ENCODE assay signal across 28 cellular contexts in the genomic region with DNA sequence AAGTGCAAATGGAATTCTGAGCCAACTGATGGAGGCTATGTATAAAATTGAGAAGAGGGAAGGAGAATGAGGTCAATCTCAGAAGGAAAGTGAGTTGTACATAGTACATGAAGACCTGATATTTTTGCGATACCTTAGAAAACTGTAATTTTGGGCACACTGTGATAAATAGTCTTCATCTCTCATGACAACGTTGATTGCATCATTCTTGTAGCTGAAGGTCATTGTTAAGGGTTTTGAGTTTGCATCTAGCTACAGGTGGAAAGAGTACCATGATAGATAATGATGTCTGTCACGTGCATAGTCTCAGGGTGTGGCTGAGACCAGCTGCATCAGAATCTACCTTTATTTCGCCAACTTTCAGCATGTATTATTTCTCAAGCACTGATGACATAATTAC.
"Had no signal": no experiment of that assay in that cellular context is flagged by ENCODE, and none has a peak within 500 bp of the region (broad histone marks: within the 10 kb centered on the region; RNA-seq: fewer than 3 reads in every experiment).

No MANE protein-coding gene starts in this region.

- DNase-seq: colonic mucosa; cortex of kidney; effector CD8-positive, alpha-beta T cell; effector memory CD8-positive, alpha-beta T cell; erythroblast; esophagus squamous epithelium; foreskin fibroblast; foreskin melanocyte; gastrocnemius medialis; glutamatergic neuron; head of caudate nucleus; heart right ventricle; hippocampal formation; left cardiac atrium; left lung; left ventricle myocardium superior; lower lobe of right lung; mesenchymal stem cell; mucosa of descending colon; naive B cell had no signal

- H3K4me1 Mint-ChIP-seq: endodermal cell, naive B cell had no signal

- H3K4me3 ChIP-seq: colonic mucosa, esophagus squamous epithelium, gastrocnemius medialis, heart right ventricle, left lung, lower lobe of right lung, mucosa of descending colon had no signal

- H3K27ac Mint-ChIP-seq: dendritic cell treated with granulocyte-macrophage colony-stimulating factor and Interleukin-4, amounts not matched to agents 40 ng/mL and 50 ng/mL, for 4 days; effector memory CD8-positive, alpha-beta T cell; endodermal cell had no signal

- ATAC-seq: effector memory CD8-positive, alpha-beta T cell; esophagus mucosa; gastrocnemius medialis; heart right ventricle; left cardiac atrium; left lung; left ventricle myocardium superior; lower lobe of right lung; mucosa of descending colon had no signal

- H3K27me3 ChIP-seq: colonic mucosa, esophagus squamous epithelium, gastrocnemius medialis, heart right ventricle, left lung had no signal

- H3K27me3 Mint-ChIP-seq: dendritic cell treated with granulocyte-macrophage colony-stimulating factor and Interleukin-4, amounts not matched to agents 40 ng/mL and 50 ng/mL, for 4 days had no signal

- FAIRE-seq: endometrium, islet of Langerhans, keratinocyte had no signal

- H3K4me3 Mint-ChIP-seq: dendritic cell treated with granulocyte-macrophage colony-stimulating factor and Interleukin-4, amounts not matched to agents 40 ng/mL and 50 ng/mL, for 4 days; effector memory CD8-positive, alpha-beta T cell; endodermal cell; mesothelial cell of epicardium had no signal

- H3K9me3 ChIP-seq: colonic mucosa, esophagus squamous epithelium, gastrocnemius medialis, heart right ventricle, left lung, lower lobe of right lung, mucosa of descending colon had no signal

- H3K4me1 ChIP-seq: colonic mucosa, esophagus squamous epithelium, gastrocnemius medialis, heart right ventricle, left lung, lower lobe of right lung had no signal

- H3K36me3 ChIP-seq: colonic mucosa, esophagus squamous epithelium, gastrocnemius medialis, heart right ventricle, left lung, lower lobe of right lung had no signal

- H3K27ac ChIP-seq: colonic mucosa, epithelial cell of prostate, esophagus squamous epithelium, gastrocnemius medialis, heart right ventricle, left lung, lower lobe of right lung had no signal

- H3K9me3 Mint-ChIP-seq: effector memory CD8-positive, alpha-beta T cell; endodermal cell; mesothelial cell of epicardium had no signal

- H3K36me3 Mint-ChIP-seq: mesothelial cell of epicardium, naive B cell had no signal
